In the genomic region with DNA sequence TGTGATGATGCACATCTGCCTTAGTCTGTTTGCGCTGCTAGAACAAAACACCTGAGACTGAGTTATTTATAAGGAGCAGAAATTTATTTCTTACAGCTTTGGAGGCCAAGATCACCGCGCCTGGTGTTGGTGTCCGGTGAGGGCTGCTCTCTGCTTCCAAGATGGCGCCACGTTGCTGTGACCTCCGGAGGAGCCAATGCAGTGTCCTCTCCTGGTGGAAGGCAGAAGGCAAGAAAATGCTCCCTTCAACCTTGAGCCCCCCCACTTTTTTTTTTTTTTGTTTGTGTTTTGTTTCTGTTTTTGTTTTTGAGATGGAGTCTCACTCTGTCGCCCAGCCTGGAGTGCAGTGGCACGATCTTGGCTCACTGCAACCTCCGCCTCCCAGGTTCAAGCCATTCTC, we compare ENCODE assay signal across 8 cellular contexts.
"Had no signal": no experiment of that assay in that cellular context is flagged by ENCODE, and none has a peak within 500 bp of the region (broad histone marks: within the 10 kb centered on the region; RNA-seq: fewer than 3 reads in every experiment).

No MANE protein-coding gene starts in this region.

- H3K4me3 ChIP-seq: GM23248, HAP-1 had no signal

- H3K4me1 ChIP-seq: HAP-1 had no signal

- ATAC-seq: HCT116, HepG2 had no signal

- H3K9me3 ChIP-seq: HAP-1 had no signal

- H2AFZ ChIP-seq: GM23248 had no signal

- DNase-seq: GM23248, GOT3, H7, HFFc6 had no signal

- H3K36me3 ChIP-seq: HAP-1 had no signal

- FAIRE-seq: HepG2 had no signal

- H3K9ac ChIP-seq: GM23248 had no signal

- H3K27ac ChIP-seq: GM23248, HL-60 had no signal
